8 cellular contexts compared by ENCODE assay signal in genomic region chr4:102501635-102502382, GRCh38.
DNase-seq lines count a peak whose midpoint lies in the region; ATAC-seq lines count a peak whose summit lies in the region.

No MANE protein-coding gene starts in this region.

- H3K9ac ChIP-seq in NT2/D1 (ENCODE audit: insufficient read length, low read depth) (peak overlapping the region; percentile 69), mucosa of rectum (ENCODE audit: low read depth in 1 of 2, low read length in 2 of 2) (peak overlapping the region; percentile 89 to 91)

- H3K4me3 ChIP-seq in NT2/D1 (ENCODE audit: insufficient read length, low read depth), result peak overlapping the region; percentile 58
- H3K4me3 ChIP-seq in mucosa of rectum (ENCODE audit: low read length in 2 of 2), result peak overlapping the region; percentile 97 to 99

- no peaks in the 10 kb centered on the region for H3K36me3 ChIP-seq in NT2/D1 (ENCODE audit: insufficient read depth, insufficient read length, low read length)
- no peaks in the 10 kb centered on the region for H3K36me3 ChIP-seq in mucosa of rectum (ENCODE audit: control insufficient read depth in 2 of 2, insufficient read depth in 2 of 2, low read length in 2 of 2)

- no peaks in the 10 kb centered on the region for H3K27me3 ChIP-seq in NT2/D1 (ENCODE audit: insufficient read depth, insufficient read length)
- H3K27me3 ChIP-seq in mucosa of rectum (ENCODE audit: control insufficient read depth in 2 of 2, insufficient read depth in 2 of 2, low read length in 2 of 2), result no peaks in the 10 kb centered on the region

- DNase-seq in CD1c-positive myeloid dendritic cell (ENCODE audit: extremely low spot score) (peak; percentile 96), NT2/D1 (ENCODE audit: low read depth, low spot score) (peak; percentile 13), activated T-cell treated with anti-CD3 and anti-CD28 coated beads for 48 hours (ENCODE audit: low read depth) (peak; percentile 54), epithelial cell of prostate (ENCODE audit: low read depth, low spot score) (peak; percentile 41)
- DNase-seq in stimulated activated CD8-positive, alpha-beta memory T cell treated with anti-CD3 and anti-CD28 coated beads, Interleukin-7, amount 100 ng/mL, for 48 hours (ENCODE audit: extremely low read depth in 1 of 2, low read depth in 1 of 2), result peak; percentile 20 to 33

- H3K4me1 ChIP-seq in NT2/D1 (ENCODE audit: insufficient read depth, insufficient read length) (no peaks in the 10 kb centered on the region), mucosa of rectum (ENCODE audit: control insufficient read depth in 2 of 2, insufficient read depth in 2 of 2, low read length in 2 of 2) (peaks cover 17 to 20% of the 10 kb centered on the region in 2 donors)

- H3K27ac ChIP-seq in epithelial cell of prostate (peak overlapping the region; percentile 94), mucosa of rectum (ENCODE audit: low read depth in 2 of 2, low read length in 2 of 2) (peak overlapping the region; percentile 96 to 98)

- H3K9me3 ChIP-seq in NT2/D1 (ENCODE audit: insufficient read depth, low read length) (no peaks in the 10 kb centered on the region; the same call in 1 of the 2 replicates), mucosa of rectum (ENCODE audit: control insufficient read depth in 2 of 2, low read length in 2 of 2) (no peaks in the 10 kb centered on the region)

- ATAC-seq in GM19372 (IDR thresholded peaks at IDR 0.05; ENCODE audit: low read depth, unreplicated experiment) (peak; percentile 50), HG03469 (IDR thresholded peaks at IDR 0.05; ENCODE audit: unreplicated experiment) (peak; percentile 29)

Comparison
In these comparisons a context has a peak if more than half of its experiments do, and no peak if none do; other contexts are left out.
1. Peak in every context shown above with its lines: DNase-seq, ATAC-seq, H3K4me3 ChIP-seq and H3K27ac ChIP-seq.
2. DNase-seq: peak in every context shown above with its lines; median percentile 96 in CD1c-positive myeloid dendritic cell; 54 in activated T-cell treated with anti-CD3 and anti-CD28 coated beads for 48 hours; 41 in epithelial cell of prostate; 26 in stimulated activated CD8-positive, alpha-beta memory T cell treated with anti-CD3 and anti-CD28 coated beads, Interleukin-7, amount 100 ng/mL, for 48 hours; 13 in NT2/D1.